ENCODE assay signal across 14 cellular contexts in genomic region chr17:27446569-27447301, GRCh38. TPM values are rescaled to one million over a fixed set of nuclear protein-coding genes. Genes with fewer than 3 reads are reported as not detected.
DNase-seq lines count a peak whose midpoint lies in the region; ATAC-seq and TF ChIP-seq lines count a peak whose summit lies in the region.
"Had no signal": no experiment of that assay in that cellular context is flagged by ENCODE, and none has a peak within 500 bp of the region (broad histone marks: within the 10 kb centered on the region; RNA-seq: fewer than 3 reads in every experiment).

No MANE protein-coding gene starts in this region.

- no peak overlapping the region for H3K4me3 ChIP-seq in brain microvascular endothelial cell (ENCODE audit: low read depth, low read length)

- in situ Hi-C loops in brain microvascular endothelial cell (cut with HindIII; ENCODE audit: low pct_ligation_motif_present, low sequenced_read_pairs): loop anchor here (25.0 kb wide), 1 partner anchor 91 kb away; no protein-coding TSS in a partner anchor

- no peaks in the 10 kb centered on the region for H3K27me3 ChIP-seq in brain microvascular endothelial cell (replicated peaks)

- DNase-seq in ELR (ENCODE audit: low read depth): peak; percentile 85
- peak; percentile 7 for DNase-seq in NCI-H460 (ENCODE audit: extremely low read depth, low read depth)
- DNase-seq in brain microvascular endothelial cell: peak; percentile 98
- peak; percentile 88 to 91 for DNase-seq in lung microvascular endothelial cell (ENCODE audit: low read depth in 2 of 2)
- DNase-seq in GDM1 (lab: John Stamatoyannopoulos, UW): no peak
- DNase-seq: activated CD8-positive, alpha-beta T cell treated with anti-CD3 and anti-CD28 coated beads for 36 hours; DND-41; glutamatergic neuron; naive B cell; NCI-H1436; stimulated activated CD4-positive, alpha-beta T cell treated with anti-CD3 and anti-CD28 coated beads, Interleukin-15, amount 100 ng/mL, for 24 hours had no signal

- H3K36me3 ChIP-seq in brain microvascular endothelial cell (replicated peaks): no peaks in the 10 kb centered on the region

- H3K27ac ChIP-seq in brain microvascular endothelial cell: peak overlapping the region; percentile 84

- ATAC-seq in GM21367 (IDR thresholded peaks at IDR 0.05; ENCODE audit: unreplicated experiment) (no peak), HG03442 (IDR thresholded peaks at IDR 0.05; ENCODE audit: unreplicated experiment) (no peak), GM19463 (IDR thresholded peaks at IDR 0.05; ENCODE audit: unreplicated experiment) (no peak)
- ATAC-seq: activated CD8-positive, alpha-beta T cell treated with anti-CD3 and anti-CD28 coated beads for 36 hours had no signal

- TF ChIP-seq CTCF in brain microvascular endothelial cell (IDR thresholded peaks at IDR 0.05; ENCODE audit: low read depth, low read length, missing control alignments): no peak

RNA-seq across cellular contexts. Expression of gene KSR1, which starts 9.5 kb away (rescaled TPM):
- total RNA-seq in NCI-H460 (2014; rRNA removed; shearing (Covaris generic)): 8.3 and 11.7 TPM in 2 replicates
- 7.3 and 16.6 TPM in 2 replicates for polyA plus RNA-seq in NCI-H460 (2014; cell fraction: nucleus; rRNA removed)
- total RNA-seq in lung microvascular endothelial cell: 7.2 and 18.1 TPM in 2 replicates
